In genomic region chr10:69358148-69358795, GRCh38 we compare ENCODE assay signal across 15 cellular contexts. TPM values are rescaled to one million over a fixed set of nuclear protein-coding genes. Genes with fewer than 3 reads are reported as not detected.
A peak's percentile ranks its signal among the peaks of the same experiment; 100 is the strongest.
DNase-seq lines count a peak whose midpoint lies in the region; ATAC-seq and TF ChIP-seq lines count a peak whose summit lies in the region.
"Had no signal": no experiment of that assay in that cellular context is flagged by ENCODE, and none has a peak within 500 bp of the region (broad histone marks: within the 10 kb centered on the region; RNA-seq: fewer than 3 reads in every experiment).

No MANE protein-coding gene starts in this region.

- H3K27ac Mint-ChIP-seq in T-helper 17 cell, result peak overlapping the region; percentile 97

- TF ChIP-seq CTCF in right atrium auricular region (IDR thresholded peaks at IDR 0.05) (no peak), esophagus muscularis mucosa (IDR thresholded peaks at IDR 0.05) (peak in 2 of 3 experiments; percentile 8 to 12), tibial artery (IDR thresholded peaks at IDR 0.05) (no peak)

- H3K9me3 ChIP-seq in right atrium auricular region (no peaks in the 10 kb centered on the region), T-helper 17 cell (ENCODE audit: control insufficient read depth, low read length, poor library complexity, severe bottlenecking) (no peaks in the 10 kb centered on the region), esophagus muscularis mucosa (no peaks in the 10 kb centered on the region), tibial artery (no peaks in the 10 kb centered on the region)

- TF ChIP-seq EP300 in esophagus muscularis mucosa (IDR thresholded peaks at IDR 0.05), result no peak

- no peaks in the 10 kb centered on the region for H3K27me3 Mint-ChIP-seq in T-helper 17 cell

- H3K27ac ChIP-seq in right atrium auricular region (peak overlapping the region; percentile 5 to 80), esophagus muscularis mucosa (replicated peaks in 1 of 4) (peak overlapping the region; percentile 30 to 80 (median 43)), tibial artery (peak overlapping the region; percentile 86 to 87)

- WGBS in esophagus muscularis mucosa, result 67% methylated on average over 12 of the region's 12 CpGs

- H3K4me1 ChIP-seq in right atrium auricular region, result peaks cover 0 to 61% of the 10 kb centered on the region in 2 donors
- peaks cover 55 to 65% (median 59%) of the 10 kb centered on the region in 4 donors for H3K4me1 ChIP-seq in esophagus muscularis mucosa
- peaks cover 6 to 80% (median 56%) of the 10 kb centered on the region in 4 donors for H3K4me1 ChIP-seq in tibial artery

- peaks cover 43% of the 10 kb centered on the region for H3K4me1 Mint-ChIP-seq in T-helper 17 cell

- intact Hi-C loops in cardiac septum (cut with DNase I) (no loop called here), esophagus muscularis mucosa (cut with DNase I) (no loop called here), tibial artery (cut with DNase I; ENCODE audit: low total_unique reads) (no loop called here)

- H3K36me3 Mint-ChIP-seq in T-helper 17 cell (ENCODE audit: low read depth), result peaks cover 4% of the 10 kb centered on the region

- H3K36me3 ChIP-seq in right atrium auricular region (peaks cover 6% of the 10 kb centered on the region), esophagus muscularis mucosa (peaks cover 0 to 17% (median 7%) of the 10 kb centered on the region in 4 donors), tibial artery (peaks cover 0 to 3% (median 0%) of the 10 kb centered on the region in 3 donors)

- H3K27me3 ChIP-seq in right atrium auricular region (no peaks in the 10 kb centered on the region), esophagus muscularis mucosa (no peaks in the 10 kb centered on the region), tibial artery (no peaks in the 10 kb centered on the region)

- DNase-seq in right atrium auricular region (ENCODE audit: low spot score) (no peak), cardiac septum (ENCODE audit: low spot score) (no peak), T-helper 17 cell (no peak), esophagus muscularis mucosa (ENCODE audit: extremely low spot score) (no peak), tibial artery (no peak), NK-92 (lab: John Stamatoyannopoulos, UW; ENCODE audit: unreplicated experiment) (no peak), DMS153 (lab: John Stamatoyannopoulos, UW) (no peak)
- DNase-seq in NK-92 treated with Interleukin-12 subunit alpha and Interleukin-12 subunit beta, amount 100 ng/mL, for 24 hours (lab: John Stamatoyannopoulos, UW), result no peak
- DNase-seq: activated CD4-positive, CD25-positive, alpha-beta regulatory T cell treated with anti-CD3 and anti-CD28 coated beads, Interleukin-2, amount 50 U/mL, for 72 hours; DMS79; NCI-H69; right cardiac atrium; stimulated activated CD4-positive, alpha-beta T cell treated with anti-CD3 and anti-CD28 coated beads, Interleukin-4, amount 100 ng/mL, for 1 hour had no signal

- no peak for TF ChIP-seq POLR2A in esophagus muscularis mucosa (IDR thresholded peaks at IDR 0.05; ENCODE audit: low read depth)

- H3K4me3 ChIP-seq in right atrium auricular region (no peak overlapping the region), esophagus muscularis mucosa (no peak overlapping the region), tibial artery (no peak overlapping the region)

- no peak overlapping the region for H3K4me3 Mint-ChIP-seq in T-helper 17 cell

- ATAC-seq in T-helper 17 cell, result no peak
- ATAC-seq: Panc1, right cardiac atrium had no signal

RNA-seq across cellular contexts. Expression of gene TACR2, which starts 58.4 kb away (rescaled TPM):
- total RNA-seq in right atrium auricular region (under 1 TPM; 0.24 to 0.41 TPM), cardiac septum (0.13 TPM), T-helper 17 cell (not detected), esophagus muscularis mucosa (10 to 100 TPM; 51.4 to 72.6 (median 68.1) TPM)
- total RNA-seq: astrocyte had no signal

Comparison
In these comparisons a context has a peak if more than half of its experiments do, and no peak if none do; other contexts are left out.
1. CTCF ChIP-seq: peak in esophagus muscularis mucosa (2 of 3); none in right atrium auricular region (0 of 2) and tibial artery (0 of 2).
2. RNA of gene TACR2, which starts 58.4 kb away (total RNA-seq): 51.4 to 72.6 TPM in esophagus muscularis mucosa; 0.24 to 0.41 TPM in right atrium auricular region, 0.13 TPM in cardiac septum (single experiment) and not detected in T-helper 17 cell; every median in the first group is over 10 times any median in the second.
3. Peak in every context shown above with its lines, with median percentiles within 50 percentile points of each other: H3K27ac ChIP-seq.